In genomic region chr10:77212632-77213031, GRCh38 we compare ENCODE assay signal across 20 cellular contexts.
"Had no signal": no experiment of that assay in that cellular context is flagged by ENCODE, and none has a peak within 500 bp of the region (broad histone marks: within the 10 kb centered on the region; RNA-seq: fewer than 3 reads in every experiment).

No MANE protein-coding gene starts in this region.

- DNase-seq: Kasumi-1, MM.1S, NCI-H1092 treated with DMSO at 0.1 percent for 48 hours, NCI-H1436, NCI-H187, NCI-H2029, NCI-H2081 treated with DMSO at 0.1 percent for 48 hours, NCI-H2171, NCI-H226, NCI-H446, NCI-H510A treated with DMSO at 0.1 percent for 48 hours, NCI-H526, NCI-H774, Right ventricle myocardium superior, RPMI8226, SIG-M5 had no signal

- H3K9me3 ChIP-seq: SJSA1 had no signal

- H3K36me3 ChIP-seq: SJSA1 had no signal

- H3K4me3 ChIP-seq: K562, SJSA1, SK-N-MC had no signal

- H3K4me1 ChIP-seq: SJSA1 had no signal

- H3K27ac ChIP-seq: KMS-11, SJSA1, SK-N-MC had no signal
